ENCODE assay signal across 20 cellular contexts in genomic region chr1:209403921-209404320, GRCh38.
DNase-seq lines count a peak whose midpoint lies in the region; ATAC-seq and TF ChIP-seq lines count a peak whose summit lies in the region.
"Had no signal": no experiment of that assay in that cellular context is flagged by ENCODE, and none has a peak within 500 bp of the region (broad histone marks: within the 10 kb centered on the region; RNA-seq: fewer than 3 reads in every experiment).

No MANE protein-coding gene starts in this region.

- peak; percentile 71 for ATAC-seq in esophagus mucosa
- ATAC-seq in activated T-cell treated with anti-CD3 and anti-CD28 coated beads, Interleukin-2, amount 50 U/mL, for 72 hours (replicated peaks in 1 of 2) = no peak
- ATAC-seq: naive thymus-derived CD4-positive, alpha-beta T cell had no signal

- peaks cover 47% of the 10 kb centered on the region for H3K4me1 ChIP-seq in SJSA1 (replicated peaks)

- no peak for TF ChIP-seq CTCF in mesothelial cell of epicardium (IDR thresholded peaks at IDR 0.05; ENCODE audit: unreplicated experiment)

- H3K27ac ChIP-seq in SJSA1 (0 out of 2 replicates have a peak overlapping the region, but pooled peaks have one; percentile 15), skin epidermis (peak overlapping the region in 12 of 21 experiments; percentile 23 to 72 (median 42))
- H3K27ac ChIP-seq: SK-N-MC, suprapubic skin had no signal

- H3K4me3 Mint-ChIP-seq in activated T-cell treated with anti-CD3 and anti-CD28 coated beads, Interleukin-2, amount 50 U/mL, for 72 hours = no peak overlapping the region
- no peak overlapping the region for H3K4me3 Mint-ChIP-seq in mesothelial cell of epicardium
- H3K4me3 Mint-ChIP-seq: activated naive CD4-positive, alpha-beta T cell treated with anti-CD3 and anti-CD28 coated beads, Interleukin-2, amount 50 U/mL, for 24 hours; naive thymus-derived CD4-positive, alpha-beta T cell had no signal

- H3K9me3 ChIP-seq in SJSA1 (replicated peaks) = no peaks in the 10 kb centered on the region
- H3K9me3 ChIP-seq: Caco-2, heart left ventricle, suprapubic skin had no signal

- peaks cover 4% of the 10 kb centered on the region for H3K4me1 Mint-ChIP-seq in activated T-cell treated with anti-CD3 and anti-CD28 coated beads, Interleukin-2, amount 50 U/mL, for 72 hours (ENCODE audit: low read depth)
- H3K4me1 Mint-ChIP-seq in mesothelial cell of epicardium = peaks cover 28% of the 10 kb centered on the region
- H3K4me1 Mint-ChIP-seq: activated naive CD4-positive, alpha-beta T cell treated with anti-CD3 and anti-CD28 coated beads, Interleukin-2, amount 50 U/mL, for 24 hours had no signal

- no peaks in the 10 kb centered on the region for H3K27me3 Mint-ChIP-seq in activated T-cell treated with anti-CD3 and anti-CD28 coated beads, Interleukin-2, amount 50 U/mL, for 72 hours (ENCODE audit: low read depth)
- H3K27me3 Mint-ChIP-seq in mesothelial cell of epicardium (ENCODE audit: low read depth) = no peaks in the 10 kb centered on the region
- H3K27me3 Mint-ChIP-seq: activated naive CD4-positive, alpha-beta T cell treated with anti-CD3 and anti-CD28 coated beads, Interleukin-2, amount 50 U/mL, for 24 hours had no signal

- DNase-seq in HT-29 (ENCODE audit: low spot score) = peak; percentile 5
- DNase-seq in SJSA1 (ENCODE audit: low read depth in 1 of 2, low spot score in 2 of 2) = no peak
- DNase-seq in activated T-cell treated with anti-CD3 and anti-CD28 coated beads, Interleukin-2, amount 50 U/mL, for 72 hours = no peak
- no peak for DNase-seq in occipital lobe (lab: John Stamatoyannopoulos, UW)
- DNase-seq in mesothelial cell of epicardium (ENCODE audit: low spot score in 2 of 2, unreplicated experiment in 2 of 2) = no peak
- DNase-seq: C1 segment of cervical spinal cord; Caco-2; dermis blood vessel endothelial cell; KG1; MV-4-11; naive thymus-derived CD4-positive, alpha-beta T cell; NCI-H510A; NK-92 treated with Interleukin-12 subunit alpha and Interleukin-12 subunit beta, amount 100 ng/mL, for 24 hours had no signal

- no peaks in the 10 kb centered on the region for H3K36me3 ChIP-seq in SJSA1
- H3K36me3 ChIP-seq: heart left ventricle, suprapubic skin had no signal

- H3K9me3 Mint-ChIP-seq in activated T-cell treated with anti-CD3 and anti-CD28 coated beads, Interleukin-2, amount 50 U/mL, for 72 hours = no peaks in the 10 kb centered on the region
- no peaks in the 10 kb centered on the region for H3K9me3 Mint-ChIP-seq in mesothelial cell of epicardium
- H3K9me3 Mint-ChIP-seq: activated naive CD4-positive, alpha-beta T cell treated with anti-CD3 and anti-CD28 coated beads, Interleukin-2, amount 50 U/mL, for 24 hours had no signal

- no peak overlapping the region for H3K4me3 ChIP-seq in SJSA1
- H3K4me3 ChIP-seq in skin epidermis = no peak overlapping the region
- H3K4me3 ChIP-seq: heart left ventricle, SK-N-MC, suprapubic skin had no signal

- H3K27me3 ChIP-seq in SJSA1 (replicated peaks) = no peaks in the 10 kb centered on the region
- H3K27me3 ChIP-seq: suprapubic skin had no signal

- H3K36me3 Mint-ChIP-seq in activated T-cell treated with anti-CD3 and anti-CD28 coated beads, Interleukin-2, amount 50 U/mL, for 72 hours (ENCODE audit: insufficient read depth in 2 of 2) = no peaks in the 10 kb centered on the region
- H3K36me3 Mint-ChIP-seq in mesothelial cell of epicardium = no peaks in the 10 kb centered on the region
- H3K36me3 Mint-ChIP-seq: activated naive CD4-positive, alpha-beta T cell treated with anti-CD3 and anti-CD28 coated beads, Interleukin-2, amount 50 U/mL, for 24 hours; naive thymus-derived CD4-positive, alpha-beta T cell; WTC11 had no signal

- H3K27ac Mint-ChIP-seq in activated T-cell treated with anti-CD3 and anti-CD28 coated beads, Interleukin-2, amount 50 U/mL, for 72 hours = no peak overlapping the region
- no peak overlapping the region for H3K27ac Mint-ChIP-seq in mesothelial cell of epicardium
- H3K27ac Mint-ChIP-seq: activated naive CD4-positive, alpha-beta T cell treated with anti-CD3 and anti-CD28 coated beads, Interleukin-2, amount 50 U/mL, for 24 hours had no signal
